ENCODE assay signal across 16 cellular contexts in genomic region chr13:98529171-98529570, GRCh38. TPM values are rescaled to one million over a fixed set of nuclear protein-coding genes. Genes with fewer than 3 reads are reported as not detected.
A peak's percentile ranks its signal among the peaks of the same experiment; 100 is the strongest.
DNase-seq lines count a peak whose midpoint lies in the region; ATAC-seq and TF ChIP-seq lines count a peak whose summit lies in the region.
"Had no signal": no experiment of that assay in that cellular context is flagged by ENCODE, and none has a peak within 500 bp of the region (broad histone marks: within the 10 kb centered on the region; RNA-seq: fewer than 3 reads in every experiment).

No MANE protein-coding gene starts in this region.

- no peaks in the 10 kb centered on the region for H3K27me3 Mint-ChIP-seq in T-helper 2 cell treated with Interferon-gamma antibody and Interleukin-4, amounts not matched to agents 5 μg/mL and 100 μg/mL, for 36 hours (ENCODE audit: low read depth)
- no peaks in the 10 kb centered on the region for H3K27me3 Mint-ChIP-seq in CD4-positive, alpha-beta T cell
- no peaks in the 10 kb centered on the region for H3K27me3 Mint-ChIP-seq in activated T-helper 1 cell treated with anti-CD3 and anti-CD28 coated beads, Interleukin-12 subunit alpha, Interleukin-12 subunit beta, Interleukin-2, Interleukin-4 antibody, amounts not matched to agents 30 ng/mL and 10 ng/mL and 1 ng/mL, durations not matched to agents 14 hours and 24 hours and 36 hours (ENCODE audit: insufficient read depth)
- no peaks in the 10 kb centered on the region for H3K27me3 Mint-ChIP-seq in naive thymus-derived CD4-positive, alpha-beta T cell

- WGBS in stomach, 5 donors = 88 to 95% (median 92%) methylated on average over 8 of the region's 8 CpGs

- H3K27me3 ChIP-seq in CD4-positive, alpha-beta T cell (ENCODE audit: control insufficient read depth, insufficient read depth, low read length) = no peaks in the 10 kb centered on the region
- H3K27me3 ChIP-seq in naive thymus-derived CD4-positive, alpha-beta T cell (ENCODE audit: control insufficient read depth in 2 of 2, insufficient read depth in 2 of 2, low read length in 2 of 2) = no peaks in the 10 kb centered on the region
- H3K27me3 ChIP-seq in stomach = no peaks in the 10 kb centered on the region
- H3K27me3 ChIP-seq in upper lobe of right lung = no peaks in the 10 kb centered on the region
- H3K27me3 ChIP-seq: dorsolateral prefrontal cortex had no signal

- POLR2A ChIA-PET in CD4-positive, alpha-beta T cell (lab: Charles Lee) = no interaction called here
- POLR2A ChIA-PET in naive thymus-derived CD4-positive, alpha-beta T cell (lab: Charles Lee) = interaction anchor here (1.4 kb wide), 1 partner anchor 28 kb away, joined by 3 read pairs; no protein-coding TSS in a partner anchor

- no peak for ATAC-seq in CD4-positive, alpha-beta T cell (ENCODE audit: poor library complexity)
- no peak for ATAC-seq in naive thymus-derived CD4-positive, alpha-beta T cell
- ATAC-seq in upper lobe of right lung = no peak
- ATAC-seq: PC-3 had no signal

- no peak for TF ChIP-seq CTCF in CD4-positive, alpha-beta T cell (IDR thresholded peaks at IDR 0.05)
- no peak for TF ChIP-seq CTCF in stomach (IDR thresholded peaks at IDR 0.05)
- TF ChIP-seq CTCF in upper lobe of right lung (IDR thresholded peaks at IDR 0.05) = no peak

- no peaks in the 10 kb centered on the region for H3K9me3 Mint-ChIP-seq in T-helper 2 cell treated with Interferon-gamma antibody and Interleukin-4, amounts not matched to agents 5 μg/mL and 100 μg/mL, for 36 hours
- H3K9me3 Mint-ChIP-seq in CD4-positive, alpha-beta T cell = no peaks in the 10 kb centered on the region
- H3K9me3 Mint-ChIP-seq in activated T-helper 1 cell treated with anti-CD3 and anti-CD28 coated beads, Interleukin-12 subunit alpha, Interleukin-12 subunit beta, Interleukin-2, Interleukin-4 antibody, amounts not matched to agents 30 ng/mL and 10 ng/mL and 1 ng/mL, durations not matched to agents 14 hours and 24 hours and 36 hours = no peaks in the 10 kb centered on the region
- H3K9me3 Mint-ChIP-seq in naive thymus-derived CD4-positive, alpha-beta T cell = no peaks in the 10 kb centered on the region
- H3K9me3 Mint-ChIP-seq: H9 had no signal

- H3K4me3 Mint-ChIP-seq in T-helper 2 cell treated with Interferon-gamma antibody and Interleukin-4, amounts not matched to agents 5 μg/mL and 100 μg/mL, for 36 hours = peak overlapping the region; percentile 39
- H3K4me3 Mint-ChIP-seq in CD4-positive, alpha-beta T cell = no peak overlapping the region
- H3K4me3 Mint-ChIP-seq in activated T-helper 1 cell treated with anti-CD3 and anti-CD28 coated beads, Interleukin-12 subunit alpha, Interleukin-12 subunit beta, Interleukin-2, Interleukin-4 antibody, amounts not matched to agents 30 ng/mL and 10 ng/mL and 1 ng/mL, durations not matched to agents 14 hours and 24 hours and 36 hours = peak overlapping the region; percentile 47
- H3K4me3 Mint-ChIP-seq in naive thymus-derived CD4-positive, alpha-beta T cell = peak overlapping the region in 7 of 10 donors; percentile 12 to 56 (median 40)
- H3K4me3 Mint-ChIP-seq: H9 had no signal

- peaks cover 4% of the 10 kb centered on the region for H3K36me3 Mint-ChIP-seq in T-helper 2 cell treated with Interferon-gamma antibody and Interleukin-4, amounts not matched to agents 5 μg/mL and 100 μg/mL, for 36 hours (ENCODE audit: low read depth)
- peaks cover 5% of the 10 kb centered on the region for H3K36me3 Mint-ChIP-seq in CD4-positive, alpha-beta T cell (ENCODE audit: low read depth)
- peaks cover 7% of the 10 kb centered on the region for H3K36me3 Mint-ChIP-seq in activated T-helper 1 cell treated with anti-CD3 and anti-CD28 coated beads, Interleukin-12 subunit alpha, Interleukin-12 subunit beta, Interleukin-2, Interleukin-4 antibody, amounts not matched to agents 30 ng/mL and 10 ng/mL and 1 ng/mL, durations not matched to agents 14 hours and 24 hours and 36 hours (ENCODE audit: low read depth)
- H3K36me3 Mint-ChIP-seq in naive thymus-derived CD4-positive, alpha-beta T cell = peaks cover 0 to 7% (median 0%) of the 10 kb centered on the region in 5 donors

- H3K27ac ChIP-seq in CD4-positive, alpha-beta T cell (ENCODE audit: low read depth, low read length) = no peak overlapping the region
- no peak overlapping the region for H3K27ac ChIP-seq in naive thymus-derived CD4-positive, alpha-beta T cell (ENCODE audit: low read depth, low read length)
- H3K27ac ChIP-seq in stomach (no peak overlapping the region), upper lobe of right lung (no peak overlapping the region)
- H3K27ac ChIP-seq: dorsolateral prefrontal cortex, SK-N-MC had no signal

- no peak overlapping the region for H3K4me3 ChIP-seq in naive thymus-derived CD4-positive, alpha-beta T cell (ENCODE audit: low read length)
- H3K4me3 ChIP-seq in stomach (no peak overlapping the region), upper lobe of right lung (no peak overlapping the region)
- H3K4me3 ChIP-seq: dorsolateral prefrontal cortex, SK-N-MC had no signal

- CTCF ChIA-PET in CD4-positive, alpha-beta T cell (lab: Charles Lee) = no interaction called here
- CTCF ChIA-PET in naive thymus-derived CD4-positive, alpha-beta T cell (lab: Charles Lee) = no interaction called here

- no peak for DNase-seq in T-helper 2 cell treated with Interferon-gamma antibody and Interleukin-4, amounts not matched to agents 5 μg/mL and 100 μg/mL, for 36 hours (ENCODE audit: low spot score)
- no peak for DNase-seq in T-helper 2 cell
- no peak for DNase-seq in CD4-positive, alpha-beta T cell
- DNase-seq in activated T-helper 1 cell treated with anti-CD3 and anti-CD28 coated beads, Interleukin-12 subunit alpha, Interleukin-12 subunit beta, Interleukin-2, Interleukin-4 antibody, amounts not matched to agents 30 ng/mL and 10 ng/mL and 1 ng/mL, durations not matched to agents 14 hours and 24 hours and 36 hours (ENCODE audit: low spot score) = no peak
- DNase-seq in naive thymus-derived CD4-positive, alpha-beta T cell = no peak
- DNase-seq in NCI-H510A treated with DMSO at 0.1 percent for 48 hours (lab: John Stamatoyannopoulos, UW) = no peak
- DNase-seq in stomach = no peak
- DNase-seq in upper lobe of right lung = no peak
- DNase-seq: activated CD4-positive, alpha-beta T cell treated with anti-CD3 and anti-CD28 coated beads, Interleukin-2, amount 50 U/mL, for 4 hours; H9; NCI-H1092 treated with DMSO at 0.1 percent for 48 hours; PC-3; stimulated activated CD4-positive, alpha-beta T cell treated with anti-CD3 and anti-CD28 coated beads, Interleukin-12 subunit alpha, Interleukin-12 subunit beta, amount 100 ng/mL, for 4 hours; stimulated activated naive CD4-positive, alpha-beta T cell had no signal

- peaks cover 65 to 70% of the 10 kb centered on the region in 2 donors for H3K4me1 ChIP-seq in naive thymus-derived CD4-positive, alpha-beta T cell (ENCODE audit: control insufficient read depth in 2 of 2, insufficient read depth in 2 of 2, low read length in 2 of 2)
- H3K4me1 ChIP-seq in stomach = peaks cover 33 to 94% (median 66%) of the 10 kb centered on the region in 4 donors
- peaks cover 18% of the 10 kb centered on the region for H3K4me1 ChIP-seq in upper lobe of right lung

- no peak for TF ChIP-seq POLR2A in stomach (IDR thresholded peaks at IDR 0.05)

- H3K9me3 ChIP-seq in CD4-positive, alpha-beta T cell (ENCODE audit: control insufficient read depth, low read length) = no peaks in the 10 kb centered on the region
- H3K9me3 ChIP-seq in naive thymus-derived CD4-positive, alpha-beta T cell (ENCODE audit: control insufficient read depth in 2 of 3, low read length in 3 of 3) = no peaks in the 10 kb centered on the region
- H3K9me3 ChIP-seq in stomach (no peaks in the 10 kb centered on the region), upper lobe of right lung (no peaks in the 10 kb centered on the region)

- TF ChIP-seq EP300 in stomach (IDR thresholded peaks at IDR 0.05) = no peak

- peak overlapping the region; percentile 77 for H3K27ac Mint-ChIP-seq in T-helper 2 cell treated with Interferon-gamma antibody and Interleukin-4, amounts not matched to agents 5 μg/mL and 100 μg/mL, for 36 hours
- peak overlapping the region; percentile 45 for H3K27ac Mint-ChIP-seq in CD4-positive, alpha-beta T cell
- peak overlapping the region; percentile 91 for H3K27ac Mint-ChIP-seq in activated T-helper 1 cell treated with anti-CD3 and anti-CD28 coated beads, Interleukin-12 subunit alpha, Interleukin-12 subunit beta, Interleukin-2, Interleukin-4 antibody, amounts not matched to agents 30 ng/mL and 10 ng/mL and 1 ng/mL, durations not matched to agents 14 hours and 24 hours and 36 hours
- H3K27ac Mint-ChIP-seq in naive thymus-derived CD4-positive, alpha-beta T cell = peak overlapping the region in 7 of 9 donors; percentile 7 to 79 (median 70)

- intact Hi-C loops in CD4-positive, alpha-beta T cell (cut with DNase I, micrococcal nuclease) = no loop called here
- intact Hi-C loops in activated T-helper 1 cell treated with anti-CD3 and anti-CD28 coated beads, Interleukin-12 subunit alpha, Interleukin-12 subunit beta, Interleukin-2, Interleukin-4 antibody, amounts not matched to agents 30 ng/mL and 10 ng/mL and 1 ng/mL, durations not matched to agents 14 hours and 24 hours and 36 hours (cut with micrococcal nuclease) = loop anchor here (2.0 kb wide), 1 partner anchor 14 kb away; no protein-coding TSS in a partner anchor
- intact Hi-C loops in naive thymus-derived CD4-positive, alpha-beta T cell (cut with micrococcal nuclease) = no loop called here
- intact Hi-C loops in stomach (cut with DNase I; ENCODE audit: low total_unique reads) (no loop called here), upper lobe of right lung (cut with DNase I) (no loop called here)

- peaks cover 38% of the 10 kb centered on the region for H3K4me1 Mint-ChIP-seq in T-helper 2 cell treated with Interferon-gamma antibody and Interleukin-4, amounts not matched to agents 5 μg/mL and 100 μg/mL, for 36 hours (ENCODE audit: low read depth)
- H3K4me1 Mint-ChIP-seq in CD4-positive, alpha-beta T cell (ENCODE audit: low read depth) = peaks cover 90% of the 10 kb centered on the region
- H3K4me1 Mint-ChIP-seq in activated T-helper 1 cell treated with anti-CD3 and anti-CD28 coated beads, Interleukin-12 subunit alpha, Interleukin-12 subunit beta, Interleukin-2, Interleukin-4 antibody, amounts not matched to agents 30 ng/mL and 10 ng/mL and 1 ng/mL, durations not matched to agents 14 hours and 24 hours and 36 hours (ENCODE audit: low read depth) = peaks cover 81% of the 10 kb centered on the region
- H3K4me1 Mint-ChIP-seq in naive thymus-derived CD4-positive, alpha-beta T cell = peaks cover 71 to 95% (median 90%) of the 10 kb centered on the region in 7 donors

- H3K36me3 ChIP-seq in naive thymus-derived CD4-positive, alpha-beta T cell (ENCODE audit: control insufficient read depth in 2 of 3, insufficient read depth in 3 of 3, low read length in 3 of 3) = no peaks in the 10 kb centered on the region
- H3K36me3 ChIP-seq in stomach (no peaks in the 10 kb centered on the region), upper lobe of right lung (no peaks in the 10 kb centered on the region)

RNA-seq across cellular contexts. Expression of gene STK24, which starts 47.7 kb away (rescaled TPM):
- 10 to 100 TPM; 82.3 to 85.2 TPM for total RNA-seq in CD4-positive, alpha-beta T cell
- total RNA-seq in activated T-helper 1 cell treated with anti-CD3 and anti-CD28 coated beads, Interleukin-12 subunit alpha, Interleukin-12 subunit beta, Interleukin-2, Interleukin-4 antibody, amounts not matched to agents 30 ng/mL and 10 ng/mL and 1 ng/mL, durations not matched to agents 14 hours and 24 hours and 36 hours = 135 and 139 TPM in 2 replicates
- 100 to 1,000 TPM in 3 of 5 experiments, 10 to 100 TPM in 2; 90.1 to 148 (median 121) TPM for total RNA-seq in naive thymus-derived CD4-positive, alpha-beta T cell
- 10 to 100 TPM; 29.8 to 44.4 TPM for polyA plus RNA-seq in naive thymus-derived CD4-positive, alpha-beta T cell
- 100 to 1,000 TPM in 1 of 5 donors, 10 to 100 TPM in 4; 33.0 to 104 (median 58.9) TPM for total RNA-seq in stomach
- polyA plus RNA-seq in stomach = 100 to 1,000 TPM in 1 of 3 donors, 10 to 100 TPM in 2; 59.2 to 139 (median 59.8) TPM
- total RNA-seq in upper lobe of right lung = 94.6 TPM
